8 cellular contexts compared by ENCODE assay signal in genomic region chr14:74608959-74609611, GRCh38. TPM values are rescaled to one million over a fixed set of nuclear protein-coding genes. Genes with fewer than 3 reads are reported as not detected.
DNase-seq lines count a peak whose midpoint lies in the region; ATAC-seq and TF ChIP-seq lines count a peak whose summit lies in the region.

No MANE protein-coding gene starts in this region.

- H3K36me3 ChIP-seq in BLaER1 treated with 17β-estradiol and CSF1 and Interleukin-3, amounts not matched to agents 10 nM and 100 nM = no peaks in the 10 kb centered on the region

- H3K9ac ChIP-seq in BLaER1 treated with 17β-estradiol and CSF1 and Interleukin-3, amounts not matched to agents 10 nM and 100 nM = no peak overlapping the region

- intact Hi-C loops in left colon (cut with DNase I, micrococcal nuclease) = loop anchor here in 1 of 2 donors (10.0 kb wide), 1 partner anchor 196 kb away; no protein-coding TSS in a partner anchor

- H3K4me3 ChIP-seq in BLaER1 treated with 17β-estradiol and CSF1 and Interleukin-3, amounts not matched to agents 10 nM and 100 nM = no peak overlapping the region

- H3K4me2 ChIP-seq in BLaER1 treated with 17β-estradiol and CSF1 and Interleukin-3, amounts not matched to agents 10 nM and 100 nM = peak overlapping the region in 6 of 11 experiments; percentile 2 to 94 (median 26); a peak in 6 of 22 replicates

- POLR2A ChIA-PET in HEK293T (lab: Yijun Ruan, JAX) = interaction anchor here (0.9 to 1.5 kb wide), 3 partner anchors 26 to 246 kb away, joined by 3 read pairs; no protein-coding TSS in a partner anchor

- CTCF ChIA-PET in HEK293T (lab: Yijun Ruan, JAX) = interaction anchor here (0.5 to 2.5 kb wide), 19 partner anchors 9 to 296 kb away, joined by 3 to 9 read pairs (median 3); no protein-coding TSS in a partner anchor

- no peaks in the 10 kb centered on the region for H3K9me3 ChIP-seq in BLaER1 treated with 17β-estradiol and CSF1 and Interleukin-3, amounts not matched to agents 10 nM and 100 nM (replicated peaks in 1 of 11)

- no peak overlapping the region for H3K27ac ChIP-seq in BLaER1 treated with 17β-estradiol and CSF1 and Interleukin-3, amounts not matched to agents 10 nM and 100 nM

- peaks cover 0 to 28% (median 17%) of the 10 kb centered on the region in 11 experiments; a peak in 13 of 22 replicates for H4K20me1 ChIP-seq in BLaER1 treated with 17β-estradiol and CSF1 and Interleukin-3, amounts not matched to agents 10 nM and 100 nM

- peaks cover 24 to 47% (median 42%) of the 10 kb centered on the region in 11 experiments for H3K27me3 ChIP-seq in BLaER1 treated with 17β-estradiol and CSF1 and Interleukin-3, amounts not matched to agents 10 nM and 100 nM

- ATAC-seq in left colon (peak; percentile 82), GM19395 (IDR thresholded peaks at IDR 0.05; ENCODE audit: unreplicated experiment) (no peak)

- DNase-seq in HEK293T (ENCODE audit: extremely low spot score) (peak; percentile 77), NCI-H446 treated with DMSO at 0.1 percent for 48 hours (lab: John Stamatoyannopoulos, UW) (peak; percentile 38), cerebellar cortex (ENCODE audit: low spot score) (peak; percentile 83), left colon (peak; percentile 67 to 91)
- peak; percentile 81 to 88 for DNase-seq in activated CD4-positive, alpha-beta T cell treated with anti-CD3 and anti-CD28 coated beads for 24 hours (ENCODE audit: low read depth in 2 of 2)
- DNase-seq in stimulated activated CD4-positive, alpha-beta T cell treated with anti-CD3 and anti-CD28 coated beads, Interleukin-4, amount 100 ng/mL, for 1 hour = peak; percentile 84

- H3K4me1 ChIP-seq in BLaER1 treated with 17β-estradiol and CSF1 and Interleukin-3, amounts not matched to agents 10 nM and 100 nM = peaks cover 29 to 49% (median 40%) of the 10 kb centered on the region in 10 experiments

TF ChIP-seq in HEK293T, 16 proteins besides CTCF, POLR2A, EP300 and RAD21:
- TF ChIP-seq SP1 (IDR thresholded peaks at IDR 0.05) (no peak), FOXK2 (IDR thresholded peaks at IDR 0.05) (no peak), HDGF (IDR thresholded peaks at IDR 0.05; ENCODE audit: borderline replicate concordance) (no peak), ZNF384 (IDR thresholded peaks at IDR 0.05) (no peak), LEF1 (IDR thresholded peaks at IDR 0.05; ENCODE audit: borderline replicate concordance) (no peak), TARDBP (IDR thresholded peaks at IDR 0.05) (no peak), CTBP1 (IDR thresholded peaks at IDR 0.05; ENCODE audit: borderline replicate concordance) (no peak), FOXA1 (IDR thresholded peaks at IDR 0.05) (no peak), ELF4 (IDR thresholded peaks at IDR 0.05) (no peak), FOXM1 (IDR thresholded peaks at IDR 0.05; ENCODE audit: borderline replicate concordance) (no peak), NFRKB (IDR thresholded peaks at IDR 0.05) (no peak), SUZ12 (IDR thresholded peaks at IDR 0.05) (no peak), L3MBTL2 (conservative IDR thresholded peaks at IDR 0.05) (no peak), ARNT (IDR thresholded peaks at IDR 0.05) (no peak), BHLHE40 (IDR thresholded peaks at IDR 0.05; ENCODE audit: borderline replicate concordance) (no peak)
- TF ChIP-seq, protein P1, sequence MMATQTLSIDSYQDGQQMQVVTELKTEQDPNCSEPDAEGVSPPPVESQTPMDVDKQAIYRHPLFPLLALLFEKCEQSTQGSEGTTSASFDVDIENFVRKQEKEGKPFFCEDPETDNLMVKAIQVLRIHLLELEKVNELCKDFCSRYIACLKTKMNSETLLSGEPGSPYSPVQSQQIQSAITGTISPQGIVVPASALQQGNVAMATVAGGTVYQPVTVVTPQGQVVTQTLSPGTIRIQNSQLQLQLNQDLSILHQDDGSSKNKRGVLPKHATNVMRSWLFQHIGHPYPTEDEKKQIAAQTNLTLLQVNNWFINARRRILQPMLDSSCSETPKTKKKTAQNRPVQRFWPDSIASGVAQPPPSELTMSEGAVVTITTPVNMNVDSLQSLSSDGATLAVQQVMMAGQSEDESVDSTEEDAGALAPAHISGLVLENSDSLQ (IDR thresholded peaks at IDR 0.05) = no peak

RNA-seq across cellular contexts. Expression of gene LTBP2, which starts 3.0 kb away (rescaled TPM):
- total RNA-seq in left colon = 1 to 10 TPM; 2.8 to 6.4 TPM
